16 cellular contexts compared by ENCODE assay signal in genomic region chr7:149637911-149638565, GRCh38.
DNase-seq lines count a peak whose midpoint lies in the region; ATAC-seq and TF ChIP-seq lines count a peak whose summit lies in the region.
"Had no signal": no experiment of that assay in that cellular context is flagged by ENCODE, and none has a peak within 500 bp of the region (broad histone marks: within the 10 kb centered on the region; RNA-seq: fewer than 3 reads in every experiment).

No MANE protein-coding gene starts in this region.

- no peaks in the 10 kb centered on the region for H3K9me3 Mint-ChIP-seq in neural crest cell
- H3K9me3 Mint-ChIP-seq: CD8-positive, alpha-beta T cell had no signal

- H3K9me3 ChIP-seq in right atrium auricular region (no peaks in the 10 kb centered on the region), SJCRH30 (replicated peaks) (no peaks in the 10 kb centered on the region)
- H3K9me3 ChIP-seq: A549 had no signal

- intact Hi-C loops in left ventricle myocardium superior (cut with micrococcal nuclease) = no loop called here

- peaks cover 19% of the 10 kb centered on the region for H3K27me3 Mint-ChIP-seq in neural crest cell (ENCODE audit: low read depth)

- H3K27ac Mint-ChIP-seq in neural crest cell (ENCODE audit: unreplicated experiment) = peak overlapping the region; percentile 13
- H3K27ac Mint-ChIP-seq: CD14-positive monocyte had no signal

- H3K27me3 ChIP-seq in right atrium auricular region = no peaks in the 10 kb centered on the region
- H3K27me3 ChIP-seq in SJCRH30 = no peaks in the 10 kb centered on the region

- no peak overlapping the region for H3K4me3 ChIP-seq in right atrium auricular region
- H3K4me3 ChIP-seq in SJCRH30 = no peak overlapping the region
- H3K4me3 ChIP-seq: A549 had no signal

- no peaks in the 10 kb centered on the region for H3K4me1 Mint-ChIP-seq in neural crest cell
- H3K4me1 Mint-ChIP-seq: CD14-positive monocyte had no signal

- H3K4me1 ChIP-seq in right atrium auricular region = no peaks in the 10 kb centered on the region
- no peaks in the 10 kb centered on the region for H3K4me1 ChIP-seq in SJCRH30
- H3K4me1 ChIP-seq: A549 had no signal

- H3K36me3 Mint-ChIP-seq in neural crest cell (ENCODE audit: low read depth) = no peaks in the 10 kb centered on the region
- H3K36me3 Mint-ChIP-seq: CD14-positive monocyte; CD8-positive, alpha-beta T cell had no signal

- H3K4me3 Mint-ChIP-seq in neural crest cell = no peak overlapping the region
- H3K4me3 Mint-ChIP-seq: CD14-positive monocyte; CD8-positive, alpha-beta T cell had no signal

- no peak for ATAC-seq in left ventricle myocardium superior
- ATAC-seq: A549; CD8-positive, alpha-beta T cell; HCT116; HepG2 had no signal

- H3K27ac ChIP-seq in right atrium auricular region (no peak overlapping the region), SJCRH30 (no peak overlapping the region)
- H3K27ac ChIP-seq: A549 had no signal

- no peaks in the 10 kb centered on the region for H3K36me3 ChIP-seq in right atrium auricular region
- H3K36me3 ChIP-seq in SJCRH30 = no peaks in the 10 kb centered on the region

- TF ChIP-seq CTCF in right atrium auricular region (IDR thresholded peaks at IDR 0.05) (no peak), neural crest cell (conservative IDR thresholded peaks at IDR 0.05) (no peak)

- peak; percentile 16 for DNase-seq in right atrium auricular region (ENCODE audit: low spot score)
- no peak for DNase-seq in left ventricle myocardium superior
- DNase-seq in SJCRH30 = peak; percentile 32 to 61
- no peak for DNase-seq in neural crest cell (ENCODE audit: low read depth, low spot score)
- DNase-seq in ureter (ENCODE audit: low spot score) = peak; percentile 25
- DNase-seq in NCI-H187 (lab: John Stamatoyannopoulos, UW) = no peak
- no peak for DNase-seq in inferior parietal cortex (ENCODE audit: extremely low spot score)
- no peak for DNase-seq in NCI-H2029 treated with DMSO at 0.1 percent for 48 hours (lab: John Stamatoyannopoulos, UW)
- DNase-seq: CD8-positive, alpha-beta T cell; COR-L47; DMS53; GF-D8 had no signal

Comparison
In these comparisons a context has a peak if more than half of its experiments do, and no peak if none do; other contexts are left out.
1. DNase-seq: peak in right atrium auricular region (single experiment), SJCRH30 (2 of 2) and ureter (single experiment); none in left ventricle myocardium superior (single experiment), neural crest cell (single experiment), NCI-H187 (0 of 2), inferior parietal cortex (single experiment) and NCI-H2029 treated with DMSO at 0.1 percent for 48 hours (single experiment).